1 cellular context compared by ENCODE assay signal in genomic region chr2:151616760-151617339, GRCh38.
TF ChIP-seq lines count a peak whose summit lies in the region.

No MANE protein-coding gene starts in this region.

TF ChIP-seq in SK-N-SH, 30 proteins besides CTCF, POLR2A, EP300 and RAD21 (continued from another document):
- TF ChIP-seq PBX3 (IDR thresholded peaks at IDR 0.05) (no peak), NRF1 (IDR thresholded peaks at IDR 0.05; ENCODE audit: low read depth, low read length) (no peak), FOXM1 (IDR thresholded peaks at IDR 0.05; ENCODE audit: low read depth) (no peak), GATA2 (CRISPR knock-in tag; IDR thresholded peaks at IDR 0.05) (no peak)
